8 cellular contexts compared by ENCODE assay signal in the genomic region with DNA sequence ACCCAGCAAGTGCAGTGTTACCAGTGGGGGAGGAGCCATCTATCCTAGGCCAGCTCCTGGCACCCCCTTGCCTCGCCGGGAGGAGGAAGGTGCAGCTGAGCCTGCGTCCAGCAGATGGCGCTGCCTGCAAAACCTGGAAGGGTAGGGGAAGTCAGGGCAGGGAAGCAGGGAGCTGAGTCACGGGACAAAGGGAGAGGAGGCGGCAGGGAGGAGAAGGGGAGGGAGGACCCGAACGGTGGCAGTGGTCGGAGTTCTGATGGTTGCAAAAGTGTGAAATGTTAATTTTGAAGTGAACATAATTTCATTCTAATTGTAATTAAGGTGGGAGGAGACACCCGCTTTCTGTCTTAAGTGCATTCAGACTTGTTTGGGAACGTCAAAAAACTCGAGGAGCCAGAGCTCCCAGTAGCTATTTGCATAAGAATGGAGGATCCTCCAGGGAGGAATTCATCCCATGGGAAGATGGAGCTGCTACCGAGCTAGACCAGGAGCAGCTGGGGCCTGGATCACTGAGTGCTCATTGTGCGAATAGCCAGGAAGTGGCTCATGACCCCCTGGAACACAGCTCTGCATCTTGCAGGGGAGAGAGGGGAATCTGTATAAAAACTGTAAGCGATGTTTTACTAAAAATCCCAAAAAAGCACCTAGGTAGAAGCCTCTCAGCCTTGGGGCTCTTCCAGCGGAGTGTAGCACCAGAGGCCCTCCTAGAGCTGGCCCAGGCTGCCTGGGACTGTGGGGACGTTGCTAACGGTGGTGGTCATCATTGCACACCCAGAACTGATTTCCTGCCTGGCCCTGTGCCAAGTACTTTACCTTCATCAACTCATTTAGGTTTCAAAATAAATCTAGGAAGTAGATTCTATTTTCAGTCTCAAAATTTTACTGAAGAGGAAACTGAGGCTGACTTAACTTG. TPM values are rescaled to one million over a fixed set of nuclear protein-coding genes. Genes with fewer than 3 reads are reported as not detected.
DNase-seq lines count a peak whose midpoint lies in the region; ATAC-seq, FAIRE-seq and TF ChIP-seq lines count a peak whose summit lies in the region.

No MANE protein-coding gene starts in this region.

- no peak overlapping the region for H3K56ac ChIP-seq in H1 (replicated peaks; ENCODE audit: insufficient read length, low read depth, low read length)

- TF ChIP-seq POLR2A in H1 (IDR thresholded peaks at IDR 0.05; ENCODE audit: control extremely low read depth in 1 of 2, low read depth in 2 of 2, low read length in 2 of 2): peak in 1 of 2 experiments; percentile 65; a peak in 2 of 3 replicates

- H3K18ac ChIP-seq in H1 (ENCODE audit: extremely low read depth, low read length): peak overlapping the region; percentile 93
- H3K18ac ChIP-seq in mesenchymal stem cell (ENCODE audit: low read depth in 1 of 2, low read length in 2 of 2): peak overlapping the region; percentile 31 to 72

- H2AK5ac ChIP-seq in H1 (ENCODE audit: low read depth, low read length) (0 out of 2 replicates have a peak overlapping the region, but pooled peaks have one; percentile 87), mesenchymal stem cell (ENCODE audit: low read length, severe bottlenecking) (no peak overlapping the region)

- peak; percentile 97 for ATAC-seq in CD8-positive, alpha-beta T cell
- peak; percentile 96 for ATAC-seq in GM19467 (IDR thresholded peaks at IDR 0.05; ENCODE audit: unreplicated experiment)

- H3K79me2 ChIP-seq in H1 (ENCODE audit: control insufficient read depth in 1 of 2, insufficient read depth in 2 of 2, low read length in 2 of 2): no peaks in the 10 kb centered on the region

- H3K23me2 ChIP-seq in H1 (ENCODE audit: low read depth, low read length): no peaks in the 10 kb centered on the region; the same call in 1 of the 2 replicates

- peak overlapping the region; percentile 98 for H4K91ac ChIP-seq in H1 (replicated peaks; ENCODE audit: insufficient read length, low read length)
- H4K91ac ChIP-seq in mesenchymal stem cell (ENCODE audit: low read length): no peak overlapping the region

- DNase-seq in CD8-positive, alpha-beta T cell: peak; percentile 48 to 78 (median 64)
- DNase-seq in HS-5 (ENCODE audit: low read depth) (peak; percentile 87), NOMO-1 treated with dmso at 0.1 percent for 144 hours (lab: John Stamatoyannopoulos, UW; ENCODE audit: unreplicated experiment) (peak; percentile 80), H1 (ENCODE audit: low read depth in 1 of 2, low spot score in 2 of 2) (peak; percentile 90 to 99), mesenchymal stem cell (peak; percentile 93)
- DNase-seq in activated CD8-positive, alpha-beta memory T cell treated with anti-CD3 and anti-CD28 coated beads, Interleukin-2, amount 50 U/mL, for 1 hour (ENCODE audit: extremely low read depth): peak; percentile 19
- peak; percentile 45 for DNase-seq in stimulated activated CD8-positive, alpha-beta memory T cell treated with anti-CD3 and anti-CD28 coated beads, Interleukin-12 subunit alpha, Interleukin-12 subunit beta, amount 100 ng/mL, for 4 hours (ENCODE audit: low read depth)

- no peaks in the 10 kb centered on the region for H3K9me3 Mint-ChIP-seq in CD8-positive, alpha-beta T cell

- H3K14ac ChIP-seq in H1 (ENCODE audit: insufficient read length) (no peak overlapping the region), mesenchymal stem cell (ENCODE audit: low read length in 2 of 2) (no peak overlapping the region)

- TF ChIP-seq EP300 in H1 (IDR thresholded peaks at IDR 0.05; ENCODE audit: borderline replicate concordance in 1 of 2, low read depth in 2 of 2, low read length in 2 of 2): 0 out of 3 replicates have a peak, but pooled peaks of 1 of the 2 experiments have one; percentile 28

- H3K27ac Mint-ChIP-seq in CD8-positive, alpha-beta T cell: no peak overlapping the region

- H2BK120ac ChIP-seq in H1 (replicated peaks; ENCODE audit: low read depth, low read length): peak overlapping the region; percentile 99
- H2BK120ac ChIP-seq in mesenchymal stem cell (ENCODE audit: low read depth, low read length): peak overlapping the region; percentile 45

- H3K4me2 ChIP-seq in H1 (ENCODE audit: insufficient read depth in 1 of 2, low read depth in 2 of 2, low read length in 2 of 2): peak overlapping the region; percentile 5 to 55; a peak in 3 of 4 replicates
- peak overlapping the region; percentile 59 for H3K4me2 ChIP-seq in mesenchymal stem cell (ENCODE audit: low read length, poor library complexity, severe bottlenecking)

- H3K9me3 ChIP-seq in CD8-positive, alpha-beta T cell (ENCODE audit: low read length): no peaks in the 10 kb centered on the region
- H3K9me3 ChIP-seq in H1 (ENCODE audit: insufficient read depth in 2 of 2, low read depth in 1 of 2, low read length in 1 of 2): no peaks in the 10 kb centered on the region
- H3K9me3 ChIP-seq in mesenchymal stem cell (ENCODE audit: control insufficient read depth, low read length): no peaks in the 10 kb centered on the region

- peak overlapping the region; percentile 97 for H2BK20ac ChIP-seq in H1 (ENCODE audit: low read length)

- no peak overlapping the region for H3K4me3 Mint-ChIP-seq in CD8-positive, alpha-beta T cell

- H3K23ac ChIP-seq in H1 (ENCODE audit: insufficient read length) (no peak overlapping the region), mesenchymal stem cell (ENCODE audit: low read length in 2 of 2) (no peak overlapping the region)

- no peaks in the 10 kb centered on the region for H3K4me1 ChIP-seq in CD8-positive, alpha-beta T cell (ENCODE audit: insufficient read depth, low read length)
- H3K4me1 ChIP-seq in H1 (replicated peaks in 1 of 4; ENCODE audit: control insufficient read depth in 3 of 4, insufficient read depth in 4 of 4, low read length in 3 of 4) (peaks cover 2 to 12% (median 7%) of the 10 kb centered on the region in 4 experiments; a peak in 6 of 7 replicates), mesenchymal stem cell (ENCODE audit: control insufficient read depth, insufficient read depth, low read depth, low read length) (peaks cover 3% of the 10 kb centered on the region)

- no peak overlapping the region; the same call in 1 of the 2 replicates for H2BK15ac ChIP-seq in H1 (ENCODE audit: low read length)
- H2BK15ac ChIP-seq in mesenchymal stem cell (ENCODE audit: low read depth, poor library complexity, severe bottlenecking): no peak overlapping the region

- TF ChIP-seq CTCF in CD8-positive, alpha-beta T cell (IDR thresholded peaks at IDR 0.05): peak; percentile 96
- peak; percentile 92 to 100 (median 99) for TF ChIP-seq CTCF in H1 (IDR thresholded peaks at IDR 0.05; ENCODE audit: control extremely low read depth in 1 of 3, insufficient read depth in 1 of 3, low read depth in 1 of 3, low read length in 3 of 3)

- no peaks in the 10 kb centered on the region for H3K36me3 Mint-ChIP-seq in CD8-positive, alpha-beta T cell

- peak; percentile 91 to 93 for TF ChIP-seq RAD21 in H1 (IDR thresholded peaks at IDR 0.05 in 1 of 2, conservative IDR thresholded peaks at IDR 0.05 in 1 of 2; ENCODE audit: low read depth in 2 of 2, low read length in 2 of 2)

- 14% methylated on average over 17 of the region's 18 CpGs; no CpG with 5 or more reads in 1 of the 2 experiments for WGBS in H1 (ENCODE audit: extremely low coverage in 1 of 2, insufficient coverage in 1 of 2, insufficient read length in 1 of 2, insufficient replicate concordance in 2 of 2, low coverage in 1 of 2, low lambda C conversion rate in 2 of 2, missing lambda C conversion rate in 1 of 2), 2 experiments
- WGBS in mesenchymal stem cell: 15% methylated on average over 16 of the region's 18 CpGs

- FAIRE-seq in H1 (lab: Jason Lieb, UNC): peak; percentile 98

- H2AFZ ChIP-seq in H1 (ENCODE audit: low read length) (peak overlapping the region; percentile 37; the same call in 1 of the 2 replicates), mesenchymal stem cell (ENCODE audit: low read depth, low read length) (peak overlapping the region; percentile 48)

- no peak overlapping the region for H3K4me3 ChIP-seq in CD8-positive, alpha-beta T cell (ENCODE audit: low read depth, low read length)
- peak overlapping the region; percentile 21 to 50 (median 30); a peak in 5 of 8 replicates for H3K4me3 ChIP-seq in H1 (ENCODE audit: extremely low read depth in 1 of 4, insufficient read depth in 2 of 4, low read depth in 3 of 4, low read length in 4 of 4)
- H3K4me3 ChIP-seq in mesenchymal stem cell (ENCODE audit: insufficient read depth in 1 of 2, low read depth in 1 of 2, low read length in 2 of 2): peak overlapping the region; percentile 12 to 78

- H4K8ac ChIP-seq in H1 (ENCODE audit: extremely low read depth, insufficient read depth, low read length) (no peak overlapping the region), mesenchymal stem cell (ENCODE audit: low read length) (peak overlapping the region; percentile 89)

- H4K5ac ChIP-seq in H1 (ENCODE audit: insufficient read length, low read depth, low read length): peak overlapping the region; percentile 7

- H3K27me3 ChIP-seq in CD8-positive, alpha-beta T cell (ENCODE audit: insufficient read depth, low read length): no peaks in the 10 kb centered on the region
- H3K27me3 ChIP-seq in H1 (replicated peaks in 1 of 4; ENCODE audit: control insufficient read depth in 3 of 4, extremely low read depth in 1 of 4, insufficient read depth in 3 of 4, low read length in 3 of 4): no peaks in the 10 kb centered on the region
- peaks cover 0 to 7% of the 10 kb centered on the region in 2 experiments for H3K27me3 ChIP-seq in mesenchymal stem cell (ENCODE audit: control insufficient read depth in 1 of 2, insufficient read depth in 1 of 2, low read length in 2 of 2)

- POLR2A ChIA-PET in CD8-positive, alpha-beta T cell (lab: Charles Lee): interaction anchor here (0.6 kb wide), 1 partner anchor 24 kb away, joined by 3 read pairs; no protein-coding TSS in a partner anchor
- POLR2A ChIA-PET in H1 (lab: Charles Lee; ENCODE audit: partially characterized antibody): interaction anchor here (0.7 to 1.8 kb wide), 7 partner anchors 9 to 323 kb away, joined by 3 to 4 read pairs (median 3); no protein-coding TSS in a partner anchor

- H2BK12ac ChIP-seq in H1 (ENCODE audit: low read depth, low read length): peak overlapping the region; percentile 93
- H2BK12ac ChIP-seq in mesenchymal stem cell (ENCODE audit: low read length in 2 of 2): no peak overlapping the region

- peaks cover 3% of the 10 kb centered on the region for H3K4me1 Mint-ChIP-seq in CD8-positive, alpha-beta T cell (ENCODE audit: low read depth)

- H3K36me3 ChIP-seq in CD8-positive, alpha-beta T cell (ENCODE audit: insufficient read depth, low read length): no peaks in the 10 kb centered on the region
- H3K36me3 ChIP-seq in H1 (ENCODE audit: control insufficient read depth in 2 of 4, insufficient read depth in 4 of 4, low read length in 3 of 4): no peaks in the 10 kb centered on the region
- H3K36me3 ChIP-seq in mesenchymal stem cell (ENCODE audit: control insufficient read depth in 1 of 2, insufficient read depth in 2 of 2, low read depth in 1 of 2, low read length in 2 of 2): no peaks in the 10 kb centered on the region

- CTCF ChIA-PET in CD8-positive, alpha-beta T cell (lab: Charles Lee): interaction anchor here (0.5 to 3.9 kb wide), 25 partner anchors 7 to 912 kb away, joined by 3 to 29 read pairs (median 4); a partner anchor contains a TSS
- CTCF ChIA-PET in H1 (lab: Charles Lee; ENCODE audit: partially characterized antibody): interaction anchor here (0.6 to 5.0 kb wide), 54 partner anchors 9 to 1120 kb away, joined by 3 to 30 read pairs (median 3); no protein-coding TSS in a partner anchor

- peak overlapping the region in 1 of 4 experiments; percentile 23; a peak in 3 of 7 replicates for H3K9ac ChIP-seq in H1 (replicated peaks in 1 of 4; ENCODE audit: extremely low read depth in 1 of 4, low read depth in 3 of 4, low read length in 3 of 4)
- H3K9ac ChIP-seq in mesenchymal stem cell (ENCODE audit: low read length): peak overlapping the region; percentile 85

- H3K4ac ChIP-seq in H1 (replicated peaks; ENCODE audit: insufficient read length, low read depth, low read length): peak overlapping the region; percentile 92
- peak overlapping the region in 1 of 2 experiments; percentile 90 for H3K4ac ChIP-seq in mesenchymal stem cell (ENCODE audit: low read depth in 1 of 2, low read length in 2 of 2)

- H3K27me3 Mint-ChIP-seq in CD8-positive, alpha-beta T cell (ENCODE audit: low read depth): peaks cover 6% of the 10 kb centered on the region

- no peak overlapping the region for H3K27ac ChIP-seq in CD8-positive, alpha-beta T cell (ENCODE audit: low read depth, low read length)
- H3K27ac ChIP-seq in H1 (ENCODE audit: low read depth, low read length): peak overlapping the region; percentile 28
- no peak overlapping the region for H3K27ac ChIP-seq in mesenchymal stem cell (ENCODE audit: low read length, poor library complexity, severe bottlenecking)

- H2BK5ac ChIP-seq in H1 (ENCODE audit: low read depth, low read length) (peak overlapping the region; percentile 86), mesenchymal stem cell (ENCODE audit: low read depth, low read length, poor library complexity, severe bottlenecking) (no peak overlapping the region)

- intact Hi-C loops in CD8-positive, alpha-beta T cell (cut with DNase I, micrococcal nuclease): loop anchor here in 1 of 2 experiments (5.0 kb wide), 1 partner anchor 911 kb away; no protein-coding TSS in a partner anchor

- H3K79me1 ChIP-seq in H1 (ENCODE audit: low read depth, low read length) (no peaks in the 10 kb centered on the region), mesenchymal stem cell (replicated peaks; ENCODE audit: low read length, poor library complexity, severe bottlenecking) (no peaks in the 10 kb centered on the region)

- no peaks in the 10 kb centered on the region for H4K20me1 ChIP-seq in H1 (replicated peaks in 1 of 2; ENCODE audit: control insufficient read depth in 1 of 2, insufficient read depth in 2 of 2, low read length in 2 of 2)

RNA-seq across cellular contexts. Expression of a gene that starts 59.5 kb away (rescaled TPM):
- 1 to 10 TPM; 4.4 to 5.0 TPM for total RNA-seq in CD8-positive, alpha-beta T cell
- total RNA-seq in H1 (2021; fragmentation: NEBNext Ultra II Directional; extraction: Animal tissue kit (Norgen Biotek cat#: 25700)): 0.57 and 0.65 TPM in 2 replicates
- polyA plus RNA-seq in H1 (2011; rRNA removed): 0.17 and 0.53 TPM in 2 replicates
- polyA plus RNA-seq in H1 (2011; cell fraction: cytosol; rRNA removed): 0.21 TPM
- 0.94 TPM for polyA plus RNA-seq in H1 (2011; cell fraction: nucleus; rRNA removed)
- polyA plus RNA-seq in H1 (2012, experiment 1 of 2): 0.25 to 0.76 TPM (median 0.59 TPM) in 4 replicates
- 0.03 TPM for polyA plus RNA-seq in H1 (2012, experiment 2 of 2)
- 0.24 TPM for polyA plus RNA-seq in H1 (2013, experiment 1 of 2)
- 0.46 TPM for polyA plus RNA-seq in H1 (2013, experiment 2 of 2)
- polyA minus RNA-seq in H1 (2011; rRNA and poly(A)+ RNA removed): 1.3 and 1.4 TPM in 2 replicates
- 3.7 TPM for polyA minus RNA-seq in H1 (2011; cell fraction: cytosol; rRNA and poly(A)+ RNA removed)
- 0.50 TPM for polyA minus RNA-seq in H1 (2011; cell fraction: nucleus; rRNA and poly(A)+ RNA removed)
- 110 TPM for polyA plus RNA-seq in mesenchymal stem cell (2013, experiment 1 of 2)
- 171 TPM for polyA plus RNA-seq in mesenchymal stem cell (2013, experiment 2 of 2)

Comparison
In these comparisons a context has a peak if more than half of its experiments do, and no peak if none do; other contexts are left out.
1. DNase-seq: peak in every context shown above with its lines; median percentile 94 in H1; 93 in mesenchymal stem cell; 87 in HS-5; 80 in NOMO-1 treated with dmso at 0.1 percent for 144 hours; 64 in CD8-positive, alpha-beta T cell; 45 in stimulated activated CD8-positive, alpha-beta memory T cell treated with anti-CD3 and anti-CD28 coated beads, Interleukin-12 subunit alpha, Interleukin-12 subunit beta, amount 100 ng/mL, for 4 hours; 19 in activated CD8-positive, alpha-beta memory T cell treated with anti-CD3 and anti-CD28 coated beads, Interleukin-2, amount 50 U/mL, for 1 hour.